In genomic region chr22:38681784-38682335, GRCh38 we compare ENCODE assay signal across 8 cellular contexts. TPM values are rescaled to one million over a fixed set of nuclear protein-coding genes. Genes with fewer than 3 reads are reported as not detected.
DNase-seq lines count a peak whose midpoint lies in the region; ATAC-seq, FAIRE-seq and TF ChIP-seq lines count a peak whose summit lies in the region.

Gene TOMM22, plus strand, starts transcription at chr22:38681957. Its CDS starts 22 bp downstream, at chr22:38681979.

- peaks cover 0 to 8% (median 4%) of the 10 kb centered on the region in 3 donors for H3K4me1 ChIP-seq in pancreas
- peaks cover 0 to 18% (median 9%) of the 10 kb centered on the region in 4 donors for H3K4me1 ChIP-seq in tibial artery

- H3K9me3 Mint-ChIP-seq in HFFc6, result no peaks in the 10 kb centered on the region
- no peaks in the 10 kb centered on the region for H3K9me3 Mint-ChIP-seq in activated naive CD8-positive, alpha-beta T cell (ENCODE audit: low read depth)

- H3K27ac ChIP-seq in pancreas (peak within 1 kb of the TSS; percentile 43 to 62 (median 58)), tibial artery (peak within 1 kb of the TSS; percentile 60 to 69)

- DNase-seq in GM10248 (ENCODE audit: extremely low spot score), result peak; percentile 98
- DNase-seq in HFFc6, result peak; percentile 77
- DNase-seq in NCI-H1048 (lab: John Stamatoyannopoulos, UW), result peak; percentile 50
- DNase-seq in SKM-1 treated with dmso at 0.1 percent for 144 hours (lab: John Stamatoyannopoulos, UW; ENCODE audit: unreplicated experiment), result peak; percentile 82
- DNase-seq in head of caudate nucleus, result peak; percentile 80 to 97 (median 94)
- DNase-seq in pancreas, result peak; percentile 83 to 97 (median 88)
- DNase-seq in tibial artery, result peak; percentile 82 to 91

- H3K27me3 Mint-ChIP-seq in HFFc6 (ENCODE audit: insufficient read depth), result peaks cover 4% of the 10 kb centered on the region
- H3K27me3 Mint-ChIP-seq in activated naive CD8-positive, alpha-beta T cell, result no peaks in the 10 kb centered on the region

- H3K27ac Mint-ChIP-seq in HFFc6, result peak within 1 kb of the TSS; percentile 92
- peak within 1 kb of the TSS; percentile 99 for H3K27ac Mint-ChIP-seq in activated naive CD8-positive, alpha-beta T cell

- H3K27me3 ChIP-seq in pancreas, result no peaks in the 10 kb centered on the region
- no peaks in the 10 kb centered on the region for H3K27me3 ChIP-seq in tibial artery

- TF ChIP-seq CTCF in GM10248 (IDR thresholded peaks at IDR 0.05; ENCODE audit: control extremely low read depth, extremely low read depth, low read depth, missing control alignments), result peak; percentile 78
- peak; percentile 71 for TF ChIP-seq CTCF in HFFc6 (IDR thresholded peaks at IDR 0.05)
- TF ChIP-seq CTCF in pancreas (IDR thresholded peaks at IDR 0.05), result peak in 1 of 4 donors; percentile 25
- TF ChIP-seq CTCF in tibial artery (IDR thresholded peaks at IDR 0.05), result peak in 1 of 2 experiments; percentile 56

- H3K4me1 Mint-ChIP-seq in HFFc6 (ENCODE audit: low read depth), result peaks cover 22% of the 10 kb centered on the region
- peaks cover 16% of the 10 kb centered on the region for H3K4me1 Mint-ChIP-seq in activated naive CD8-positive, alpha-beta T cell (ENCODE audit: low read depth)

- ATAC-seq in pancreas, result peak; percentile 99 to 100 (median 100)

- intact Hi-C loops in head of caudate nucleus (cut with DNase I) (no loop called here), pancreas (cut with DNase I) (no loop called here), tibial artery (cut with DNase I; ENCODE audit: low total_unique reads) (no loop called here)

- peak within 1 kb of the TSS; percentile 88 to 98 (median 94) for H3K4me3 ChIP-seq in pancreas
- peak within 1 kb of the TSS; percentile 84 to 86 for H3K4me3 ChIP-seq in tibial artery

- H3K4me3 Mint-ChIP-seq in HFFc6, result peak within 1 kb of the TSS; percentile 100
- H3K4me3 Mint-ChIP-seq in activated naive CD8-positive, alpha-beta T cell, result peak within 1 kb of the TSS; percentile 99

- WGBS in pancreas, 2 donors, result 0 to 1% methylated on average over 56 of the region's 56 CpGs

- CTCF ChIA-PET in GM10248 (lab: Yijun Ruan, JAX), result interaction anchor here (0.7 to 3.6 kb wide), 19 partner anchors 8 to 718 kb away, joined by 3 to 48 read pairs (median 4); partner anchors contain the start of genes CBY1, GTPBP1, JOSD1 and TAB1

- H3K36me3 ChIP-seq in pancreas, result peaks cover 0 to 19% (median 0%) of the 10 kb centered on the region in 3 donors
- H3K36me3 ChIP-seq in tibial artery, result peaks cover 21 to 39% (median 32%) of the 10 kb centered on the region in 3 donors

- H3K36me3 Mint-ChIP-seq in HFFc6 (ENCODE audit: low read depth), result peaks cover 25% of the 10 kb centered on the region
- peaks cover 3% of the 10 kb centered on the region for H3K36me3 Mint-ChIP-seq in activated naive CD8-positive, alpha-beta T cell

- POLR2A ChIA-PET in GM10248 (lab: Yijun Ruan, JAX), result interaction anchor here (0.6 to 1.2 kb wide), 3 partner anchors 18 to 66 kb away, joined by 4 to 5 read pairs (median 5); partner anchors contain the start of gene GTPBP1

- H3K9me3 ChIP-seq in pancreas (no peaks in the 10 kb centered on the region), tibial artery (no peaks in the 10 kb centered on the region)

- FAIRE-seq in pancreas (lab: Jason Lieb, UNC), result no peak

RNA-seq across cellular contexts. Expression of gene TOMM22, which starts in this region (rescaled TPM):
- total RNA-seq in HFFc6 (2021; fragmentation: NEBNext Ultra II Directional; extraction: Animal tissue kit (Norgen Biotek cat#: 25700)), result 100 to 1,000 TPM; 121 to 141 (median 132) TPM
- total RNA-seq in pancreas, result 10 to 100 TPM; 21.2 to 35.8 (median 30.9) TPM
- 10 to 100 TPM; 11.6 to 18.6 TPM for polyA plus RNA-seq in pancreas

Comparison
In these comparisons a context has a peak if more than half of its experiments do, and no peak if none do; other contexts are left out.
1. Peak in every context shown above with its lines: DNase-seq, ATAC-seq, H3K4me3 ChIP-seq and H3K27ac ChIP-seq.